9 cellular contexts compared by ENCODE assay signal in the genomic region with DNA sequence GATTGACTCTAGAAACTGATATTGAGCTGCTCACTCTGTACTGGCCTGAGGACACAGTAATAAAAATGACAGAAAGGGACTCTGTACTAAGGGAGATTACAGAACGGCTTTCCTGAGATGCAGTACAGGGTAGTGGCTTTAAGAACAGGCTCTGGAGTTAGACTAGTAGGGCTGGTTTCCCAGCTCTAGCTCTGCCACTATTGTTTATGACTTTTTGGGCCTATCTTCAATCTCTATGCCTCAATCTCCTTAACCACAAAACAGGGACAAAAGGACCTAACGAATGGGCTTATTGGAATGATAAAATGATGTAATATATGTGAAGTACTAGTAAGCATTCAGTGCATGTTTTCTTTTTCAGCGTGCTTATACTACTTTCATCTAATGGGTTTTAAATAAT. TPM values are rescaled to one million over a fixed set of nuclear protein-coding genes. Genes with fewer than 3 reads are reported as not detected.
DNase-seq lines count a peak whose midpoint lies in the region; TF ChIP-seq lines count a peak whose summit lies in the region.
"Had no signal": no experiment of that assay in that cellular context is flagged by ENCODE, and none has a peak within 500 bp of the region (broad histone marks: within the 10 kb centered on the region; RNA-seq: fewer than 3 reads in every experiment).

No MANE protein-coding gene starts in this region.

- H3K27me3 Mint-ChIP-seq in glutamatergic neuron (ENCODE audit: unreplicated experiment), result peaks cover 2% of the 10 kb centered on the region

- H3K36me3 Mint-ChIP-seq in glutamatergic neuron (ENCODE audit: unreplicated experiment), result no peaks in the 10 kb centered on the region

- H3F3A ChIP-seq in GM23248 (ENCODE audit: insufficient read depth), result no peaks in the 10 kb centered on the region

- H3K9ac ChIP-seq in GM23248, result peak overlapping the region; percentile 85

- peaks cover 5% of the 10 kb centered on the region for H3K4me1 Mint-ChIP-seq in glutamatergic neuron (ENCODE audit: low read depth, unreplicated experiment)

- H3K27ac ChIP-seq in GM23248 (no peak overlapping the region), SJSA1 (peak overlapping the region; percentile 97)

- DNase-seq in BE2C, result no peak
- DNase-seq in GM23248, result peak; percentile 4
- DNase-seq in SJSA1 (ENCODE audit: low read depth in 1 of 2, low spot score in 2 of 2), result peak in 1 of 2 experiments; percentile 32
- no peak for DNase-seq in glutamatergic neuron
- DNase-seq in NCI-H1930 (lab: John Stamatoyannopoulos, UW), result no peak
- no peak for DNase-seq in NCI-H1105 treated with DMSO at 0.1 percent for 48 hours (lab: John Stamatoyannopoulos, UW)
- no peak for DNase-seq in MV-4-11 (lab: John Stamatoyannopoulos, UW)
- DNase-seq in 8988T, result no peak

- H3K36me3 ChIP-seq in BE2C, result no peaks in the 10 kb centered on the region
- H3K36me3 ChIP-seq in GM23248 (ENCODE audit: low read depth), result no peaks in the 10 kb centered on the region
- H3K36me3 ChIP-seq in SJSA1, result peaks cover 39% of the 10 kb centered on the region

- no peaks in the 10 kb centered on the region for H3K9me2 ChIP-seq in GM23248 (ENCODE audit: insufficient read depth)

- H3K4me1 ChIP-seq in BE2C (no peaks in the 10 kb centered on the region), GM23248 (ENCODE audit: insufficient read depth) (peaks cover 14% of the 10 kb centered on the region; the same call in 1 of the 2 replicates), SJSA1 (replicated peaks) (peaks cover 12% of the 10 kb centered on the region)

- no peaks in the 10 kb centered on the region for H3K9me3 Mint-ChIP-seq in glutamatergic neuron (ENCODE audit: unreplicated experiment)

- peak overlapping the region; percentile 95 for H2AFZ ChIP-seq in GM23248

- H3K4me3 ChIP-seq in BE2C (ENCODE audit: low read depth, low read length) (peak overlapping the region; percentile 86), GM23248 (peak overlapping the region; percentile 82), SJSA1 (peak overlapping the region; percentile 83)

- TF ChIP-seq CTCF in BE2C (IDR thresholded peaks at IDR 0.05; ENCODE audit: low read depth, low read length) (no peak), glutamatergic neuron (IDR thresholded peaks at IDR 0.05; ENCODE audit: partially characterized antibody, unreplicated experiment) (no peak)

- H3K79me2 ChIP-seq in GM23248 (ENCODE audit: insufficient read depth), result peaks cover 56% of the 10 kb centered on the region

- no peaks in the 10 kb centered on the region for H4K20me1 ChIP-seq in GM23248 (ENCODE audit: insufficient read depth)

- H3K4me2 ChIP-seq in GM23248 (ENCODE audit: unreplicated experiment), result peak overlapping the region; percentile 94

- no peaks in the 10 kb centered on the region for H3K27me3 ChIP-seq in BE2C
- no peaks in the 10 kb centered on the region for H3K27me3 ChIP-seq in GM23248 (replicated peaks; ENCODE audit: insufficient read depth)
- H3K27me3 ChIP-seq in SJSA1 (replicated peaks), result no peaks in the 10 kb centered on the region

- H3K27ac Mint-ChIP-seq in glutamatergic neuron (ENCODE audit: unreplicated experiment), result no peak overlapping the region

- WGBS in GM23248 (ENCODE audit: low coverage in 1 of 2, low lambda C conversion rate in 2 of 2, missing lambda C conversion rate in 2 of 2), 2 experiments, result 84 to 86% methylated on average over 3 of the region's 3 CpGs

- H3K4me3 Mint-ChIP-seq in glutamatergic neuron (ENCODE audit: unreplicated experiment), result peak overlapping the region; percentile 93

- H3K9me3 ChIP-seq in BE2C (no peaks in the 10 kb centered on the region), GM23248 (ENCODE audit: low read depth) (no peaks in the 10 kb centered on the region), SJSA1 (replicated peaks) (no peaks in the 10 kb centered on the region)

- in situ Hi-C loops in GM23248 (cut with MboI), result loop anchor here (25.0 kb wide), 1 partner anchor 1642 kb away; no protein-coding TSS in a partner anchor

RNA-seq across cellular contexts. Expression of gene DEPDC1, which starts 1.4 kb away (rescaled TPM):
- 2.0 TPM for polyA plus RNA-seq in BE2C (2012; ENCODE audit: insufficient read depth, insufficient read length, low read depth)
- total RNA-seq in GM23248 (2014; rRNA removed; shearing (Covaris generic)), result 9.9 and 14.7 TPM in 2 replicates
- 14.5 and 15.3 TPM in 2 replicates for polyA plus RNA-seq in GM23248 (2016; fragmentation: Nextera tagmentation; extraction: Ambion mirVana)
- total RNA-seq in SJSA1 (2014; rRNA removed; shearing (Covaris generic)), result 49.5 and 75.1 TPM in 2 replicates
- total RNA-seq in glutamatergic neuron (ENCODE audit: unreplicated experiment), result 2.5 TPM

RNA-seq across cellular contexts. Expression of gene RPE65, which starts 45.8 kb away (rescaled TPM):
- polyA plus RNA-seq in BE2C (2012; ENCODE audit: insufficient read depth, insufficient read length, low read depth), result not detected
- total RNA-seq in GM23248 (2014; rRNA removed; shearing (Covaris generic)), result not detected in 2 replicates
- polyA plus RNA-seq in GM23248 (2016; fragmentation: Nextera tagmentation; extraction: Ambion mirVana), result not detected in 2 replicates
- total RNA-seq in SJSA1 (2014; rRNA removed; shearing (Covaris generic)), result not detected in 2 replicates
- total RNA-seq in glutamatergic neuron (ENCODE audit: unreplicated experiment), result not detected
- total RNA-seq: dermis microvascular lymphatic vessel endothelial cell had no signal
